Comparison of ENCODE assay signal across 11 cellular contexts in genomic region chr10:51073035-51073434, GRCh38. TPM values are rescaled to one million over a fixed set of nuclear protein-coding genes. Genes with fewer than 3 reads are reported as not detected.
DNase-seq lines count a peak whose midpoint lies in the region; ATAC-seq, FAIRE-seq and TF ChIP-seq lines count a peak whose summit lies in the region.
"Had no signal": no experiment of that assay in that cellular context is flagged by ENCODE, and none has a peak within 500 bp of the region (broad histone marks: within the 10 kb centered on the region; RNA-seq: fewer than 3 reads in every experiment).

No MANE protein-coding gene starts in this region.

- peak overlapping the region; percentile 81 to 87 for H3K4me3 Mint-ChIP-seq in stimulated activated naive B cell treated with anti-CD40 and anti-IgM and Interleukin-4, amounts not matched to agents 10 μg/mL and 1 μg/mL and 100 μg/mL, for 72 hours
- H3K4me3 Mint-ChIP-seq in T-helper 2 cell treated with Interferon-gamma antibody and Interleukin-4, amounts not matched to agents 5 μg/mL and 100 μg/mL, for 36 hours, result no peak overlapping the region

- no peaks in the 10 kb centered on the region for H4K20me1 ChIP-seq in keratinocyte (ENCODE audit: control insufficient read depth, extremely low read depth, insufficient read depth, low read length)

- dilution Hi-C loops in keratinocyte (cut with MboI; ENCODE audit: extremely low pct_ligation_motif_present, low sequenced_read_pairs), result no loop called here

- H3K27me3 Mint-ChIP-seq in stimulated activated naive B cell treated with anti-CD40 and anti-IgM and Interleukin-4, amounts not matched to agents 10 μg/mL and 1 μg/mL and 100 μg/mL, for 72 hours, result peaks cover 41 to 43% of the 10 kb centered on the region in 2 donors
- peaks cover 49% of the 10 kb centered on the region for H3K27me3 Mint-ChIP-seq in T-helper 2 cell treated with Interferon-gamma antibody and Interleukin-4, amounts not matched to agents 5 μg/mL and 100 μg/mL, for 36 hours (ENCODE audit: low read depth)

- intact Hi-C loops in breast epithelium (cut with DNase I; ENCODE audit: low total_unique reads), result no loop called here

- TF ChIP-seq CTCF in HEK293 (tag by site-specific recombination; IDR thresholded peaks at IDR 0.05) (no peak), breast epithelium (IDR thresholded peaks at IDR 0.05) (no peak), keratinocyte (optimal IDR thresholded peaks at IDR 0.05 in 1 of 3, IDR thresholded peaks at IDR 0.05 in 1 of 3, conservative IDR thresholded peaks at IDR 0.05 in 1 of 3; ENCODE audit: extremely low read depth in 1 of 3, insufficient read depth in 2 of 3, low read length in 3 of 3) (no peak)

- CTCF ChIA-PET in HEK293 (lab: Yijun Ruan, JAX), result interaction anchor here (0.7 to 2.7 kb wide), 5 partner anchors 9 to 932 kb away, joined by 3 to 13 read pairs (median 3); no protein-coding TSS in a partner anchor

- peak overlapping the region; percentile 61 for H3K4me2 ChIP-seq in keratinocyte (ENCODE audit: control insufficient read depth, extremely low read depth, insufficient read depth, low read depth, low read length)

- TF ChIP-seq POLR2A in breast epithelium (IDR thresholded peaks at IDR 0.05), result no peak

- no peak overlapping the region for H2AFZ ChIP-seq in keratinocyte (ENCODE audit: control insufficient read depth, low read length)

- POLR2A ChIA-PET in HEK293 (lab: Yijun Ruan, JAX), result interaction anchor here (1.7 to 2.9 kb wide), 2 partner anchors 11 to 172 kb away, joined by 4 to 21 read pairs; no protein-coding TSS in a partner anchor

- no peaks in the 10 kb centered on the region for H3K9me1 ChIP-seq in keratinocyte (ENCODE audit: control insufficient read depth, extremely low read depth, insufficient read depth, low read length)

- H3K36me3 ChIP-seq in HEK293 (ENCODE audit: control insufficient read depth in 2 of 2, insufficient read depth in 1 of 2, low read length in 2 of 2) (no peaks in the 10 kb centered on the region), breast epithelium (no peaks in the 10 kb centered on the region), keratinocyte (ENCODE audit: control insufficient read depth in 2 of 2, extremely low read depth in 1 of 2, insufficient read depth in 2 of 2, low read length in 2 of 2) (no peaks in the 10 kb centered on the region)
- H3K36me3 ChIP-seq: prostate gland had no signal

- no peak for DNase-seq in breast epithelium (ENCODE audit: low spot score in 2 of 2)
- no peak for DNase-seq in keratinocyte (ENCODE audit: low read depth, low spot score)
- DNase-seq in stimulated activated naive B cell treated with anti-CD40 and anti-IgM and Interleukin-4, amounts not matched to agents 10 μg/mL and 1 μg/mL and 100 μg/mL, for 72 hours, result no peak
- DNase-seq in NOMO-1 treated with dmso at 0.1 percent for 144 hours (lab: John Stamatoyannopoulos, UW; ENCODE audit: unreplicated experiment), result no peak
- DNase-seq in T-helper 2 cell treated with Interferon-gamma antibody and Interleukin-4, amounts not matched to agents 5 μg/mL and 100 μg/mL, for 36 hours (ENCODE audit: low spot score), result no peak
- no peak for DNase-seq in medulla oblongata (ENCODE audit: extremely low spot score)
- DNase-seq: cortex of kidney had no signal

- H3K36me3 Mint-ChIP-seq in stimulated activated naive B cell treated with anti-CD40 and anti-IgM and Interleukin-4, amounts not matched to agents 10 μg/mL and 1 μg/mL and 100 μg/mL, for 72 hours, result peaks cover 0 to 1% of the 10 kb centered on the region in 2 donors
- H3K36me3 Mint-ChIP-seq in T-helper 2 cell treated with Interferon-gamma antibody and Interleukin-4, amounts not matched to agents 5 μg/mL and 100 μg/mL, for 36 hours (ENCODE audit: low read depth), result no peaks in the 10 kb centered on the region

- H3K27ac Mint-ChIP-seq in stimulated activated naive B cell treated with anti-CD40 and anti-IgM and Interleukin-4, amounts not matched to agents 10 μg/mL and 1 μg/mL and 100 μg/mL, for 72 hours, result no peak overlapping the region
- no peak overlapping the region for H3K27ac Mint-ChIP-seq in T-helper 2 cell treated with Interferon-gamma antibody and Interleukin-4, amounts not matched to agents 5 μg/mL and 100 μg/mL, for 36 hours

- H3K27me3 ChIP-seq in breast epithelium (no peaks in the 10 kb centered on the region), keratinocyte (ENCODE audit: control insufficient read depth, extremely low read depth, insufficient read depth, low read length) (peaks cover 39% of the 10 kb centered on the region)

- no peaks in the 10 kb centered on the region for H3K9me3 Mint-ChIP-seq in stimulated activated naive B cell treated with anti-CD40 and anti-IgM and Interleukin-4, amounts not matched to agents 10 μg/mL and 1 μg/mL and 100 μg/mL, for 72 hours
- H3K9me3 Mint-ChIP-seq in T-helper 2 cell treated with Interferon-gamma antibody and Interleukin-4, amounts not matched to agents 5 μg/mL and 100 μg/mL, for 36 hours, result no peaks in the 10 kb centered on the region

- no peak overlapping the region for H3K9ac ChIP-seq in keratinocyte (ENCODE audit: control insufficient read depth, extremely low read depth, insufficient read depth, low read length)

- H3K9me3 ChIP-seq in HEK293 (ENCODE audit: control insufficient read depth, insufficient read depth, low read depth, low read length) (no peaks in the 10 kb centered on the region), breast epithelium (no peaks in the 10 kb centered on the region), keratinocyte (ENCODE audit: control insufficient read depth, low read depth, low read length) (no peaks in the 10 kb centered on the region)
- H3K9me3 ChIP-seq: prostate gland had no signal

- no peak for ATAC-seq in stimulated activated naive B cell treated with anti-CD40 and anti-IgM and Interleukin-4, amounts not matched to agents 10 μg/mL and 1 μg/mL and 100 μg/mL, for 72 hours (replicated peaks)
- ATAC-seq in HG03565 (IDR thresholded peaks at IDR 0.05; ENCODE audit: unreplicated experiment), result no peak
- ATAC-seq: GM12878 had no signal

- H3K4me1 Mint-ChIP-seq in stimulated activated naive B cell treated with anti-CD40 and anti-IgM and Interleukin-4, amounts not matched to agents 10 μg/mL and 1 μg/mL and 100 μg/mL, for 72 hours, result peaks cover 12 to 15% of the 10 kb centered on the region in 2 donors
- H3K4me1 Mint-ChIP-seq in T-helper 2 cell treated with Interferon-gamma antibody and Interleukin-4, amounts not matched to agents 5 μg/mL and 100 μg/mL, for 36 hours (ENCODE audit: low read depth), result peaks cover 3% of the 10 kb centered on the region

- no peak overlapping the region for H3K4me3 ChIP-seq in HEK293 (ENCODE audit: low read depth, low read length)
- H3K4me3 ChIP-seq in breast epithelium, result peak overlapping the region; percentile 69 to 77 (median 69)
- H3K4me3 ChIP-seq in keratinocyte (ENCODE audit: control insufficient read depth in 2 of 3, extremely low read depth in 1 of 3, insufficient read depth in 2 of 3, low read depth in 1 of 3, low read length in 3 of 3), result peak overlapping the region in 1 of 3 experiments; percentile 60
- H3K4me3 ChIP-seq: GM12878 had no signal

- peak overlapping the region; percentile 79; the same call in 1 of the 2 replicates for H3K27ac ChIP-seq in HEK293 (ENCODE audit: extremely low read depth, low read depth, low read length)
- peak overlapping the region; percentile 90 for H3K27ac ChIP-seq in breast epithelium
- H3K27ac ChIP-seq in keratinocyte (ENCODE audit: control insufficient read depth, insufficient read depth, low read length), result no peak overlapping the region

- no peak for FAIRE-seq in keratinocyte (lab: Jason Lieb, UNC)
- FAIRE-seq: GM12878 had no signal

- H3K4me1 ChIP-seq in HEK293 (ENCODE audit: control insufficient read depth, insufficient read depth, low read length) (peaks cover 18% of the 10 kb centered on the region), breast epithelium (no peaks in the 10 kb centered on the region), keratinocyte (ENCODE audit: control insufficient read depth, extremely low read depth, insufficient read depth, low read length) (no peaks in the 10 kb centered on the region)
- H3K4me1 ChIP-seq: prostate gland had no signal

- H3K79me2 ChIP-seq in keratinocyte (ENCODE audit: control insufficient read depth, insufficient read depth, low read length), result no peaks in the 10 kb centered on the region

TF ChIP-seq in HEK293, 187 proteins besides CTCF, POLR2A, EP300 and RAD21 (continues in another document):
- TF ChIP-seq ZNF416 (tag by site-specific recombination; IDR thresholded peaks at IDR 0.05) (no peak), EGR2 (tag by site-specific recombination; IDR thresholded peaks at IDR 0.05; ENCODE audit: low read depth) (peak; percentile 63), ZNF488 (tag by site-specific recombination; IDR thresholded peaks at IDR 0.05) (no peak), KLF16 (tag by site-specific recombination; IDR thresholded peaks at IDR 0.05) (no peak), ZFP3 (tag by site-specific recombination; IDR thresholded peaks at IDR 0.05; ENCODE audit: low read depth) (no peak), MZF1 (tag by site-specific recombination; IDR thresholded peaks at IDR 0.05; ENCODE audit: borderline replicate concordance) (peak; percentile 86; the same call in 1 of the 2 replicates), ZNF624 (tag by site-specific recombination; IDR thresholded peaks at IDR 0.05) (no peak)

RNA-seq across cellular contexts. Expression of gene PRKG1, which starts 1.3 kb away (rescaled TPM):
- total RNA-seq in breast epithelium, result 10 to 100 TPM; 10.9 to 36.9 (median 19.7) TPM
- polyA plus RNA-seq in keratinocyte, result 0.06 to 0.30 TPM (median 0.24 TPM) in 3 replicates
- polyA plus RNA-seq in keratinocyte (2011; ENCODE audit: low read depth), result 0.04 TPM
- 0.06 and 0.16 TPM in 2 replicates for polyA plus RNA-seq in keratinocyte (2011; cell fraction: cytosol; rRNA removed)
- polyA plus RNA-seq in keratinocyte (2011; cell fraction: nucleus; rRNA removed), result 0.20 and 0.33 TPM in 2 replicates
- polyA plus RNA-seq in keratinocyte (2012; ENCODE audit: low replicate concordance), result 0.06 and 0.16 TPM in 2 replicates
- 0.03 to 0.23 TPM (median 0.07 TPM) in 3 replicates for polyA minus RNA-seq in keratinocyte
- not detected for polyA minus RNA-seq in keratinocyte (2011; cell fraction: cytosol; rRNA and poly(A)+ RNA removed)
- polyA minus RNA-seq in keratinocyte (2011; cell fraction: nucleus; rRNA and poly(A)+ RNA removed), result 1.2 and 3.0 TPM in 2 replicates
